8 cellular contexts compared by ENCODE assay signal in genomic region chr9:70510157-70510770, GRCh38.
DNase-seq lines count a peak whose midpoint lies in the region; ATAC-seq and TF ChIP-seq lines count a peak whose summit lies in the region.

No MANE protein-coding gene starts in this region.

- no peaks in the 10 kb centered on the region for H3K27me3 Mint-ChIP-seq in activated CD4-positive, alpha-beta memory T cell treated with anti-CD3 and anti-CD28 coated beads, Interleukin-2, amount 10 ng/mL, durations not matched to agents 7 days and 5 days

- H3K27ac ChIP-seq in A673 (ENCODE audit: low read depth, low read length, poor library complexity, severe bottlenecking) (no peak overlapping the region), upper lobe of left lung (no peak overlapping the region)

- no peaks in the 10 kb centered on the region for H3K36me3 Mint-ChIP-seq in activated CD4-positive, alpha-beta memory T cell treated with anti-CD3 and anti-CD28 coated beads, Interleukin-2, amount 10 ng/mL, durations not matched to agents 7 days and 5 days (ENCODE audit: low read depth)

- no peaks in the 10 kb centered on the region for H3K4me1 Mint-ChIP-seq in activated CD4-positive, alpha-beta memory T cell treated with anti-CD3 and anti-CD28 coated beads, Interleukin-2, amount 10 ng/mL, durations not matched to agents 7 days and 5 days

- WGBS in upper lobe of left lung, 2 donors = 85 to 89% methylated on average over 3 of the region's 3 CpGs

- CTCF ChIA-PET in A673 (lab: Charles Lee) = no interaction called here
- CTCF ChIA-PET in activated CD4-positive, alpha-beta memory T cell treated with anti-CD3 and anti-CD28 coated beads, Interleukin-2, amount 10 ng/mL, durations not matched to agents 7 days and 5 days (lab: Charles Lee) = interaction anchor here (1.0 to 1.4 kb wide), 4 partner anchors 10 to 119 kb away, joined by 3 to 10 read pairs (median 3); no protein-coding TSS in a partner anchor

- no peaks in the 10 kb centered on the region for H3K4me1 ChIP-seq in A673 (ENCODE audit: insufficient read depth, low read length, poor library complexity, severe bottlenecking)
- no peaks in the 10 kb centered on the region for H3K4me1 ChIP-seq in upper lobe of left lung

- H3K27me3 ChIP-seq in A673 (replicated peaks; ENCODE audit: insufficient read depth, low read depth, low read length, poor library complexity) (no peaks in the 10 kb centered on the region), upper lobe of left lung (no peaks in the 10 kb centered on the region)

- H3K36me3 ChIP-seq in A673 (ENCODE audit: insufficient read depth, low read length, poor library complexity, severe bottlenecking) = no peaks in the 10 kb centered on the region
- no peaks in the 10 kb centered on the region for H3K36me3 ChIP-seq in upper lobe of left lung

- BruUV-seq in A673 (replicated peaks; lab: Mats Ljungman, UMichigan) = no TSS peak

- H3K4me3 Mint-ChIP-seq in activated CD4-positive, alpha-beta memory T cell treated with anti-CD3 and anti-CD28 coated beads, Interleukin-2, amount 10 ng/mL, durations not matched to agents 7 days and 5 days = no peak overlapping the region

- POLR2A ChIA-PET in A673 (lab: Charles Lee; ENCODE audit: low non-redundant PET) = no interaction called here
- POLR2A ChIA-PET in activated CD4-positive, alpha-beta memory T cell treated with anti-CD3 and anti-CD28 coated beads, Interleukin-2, amount 10 ng/mL, durations not matched to agents 7 days and 5 days (lab: Charles Lee) = no interaction called here

- intact Hi-C loops in A673 (cut with micrococcal nuclease; ENCODE audit: unreplicated experiment) = no loop called here

- DNase-seq in A673 (ENCODE audit: low spot score) (peak; percentile 25), iPS-NIHi7 (ENCODE audit: extremely low spot score) (peak; percentile 62), upper lobe of left lung (peak in 1 of 2 donors; percentile 43), NCI-H146 treated with DMSO at 0.1 percent for 48 hours (lab: John Stamatoyannopoulos, UW; ENCODE audit: unreplicated experiment) (no peak), GM19240 (ENCODE audit: insufficient read length, low spot score) (no peak), NCI-H510A (lab: John Stamatoyannopoulos, UW) (no peak)
- DNase-seq in activated CD4-positive, alpha-beta memory T cell treated with anti-CD3 and anti-CD28 coated beads, Interleukin-2, amount 10 ng/mL, durations not matched to agents 7 days and 5 days = peak; percentile 20

- H3K27ac Mint-ChIP-seq in activated CD4-positive, alpha-beta memory T cell treated with anti-CD3 and anti-CD28 coated beads, Interleukin-2, amount 10 ng/mL, durations not matched to agents 7 days and 5 days = no peak overlapping the region

- peaks cover 6% of the 10 kb centered on the region for H3K9me3 Mint-ChIP-seq in activated CD4-positive, alpha-beta memory T cell treated with anti-CD3 and anti-CD28 coated beads, Interleukin-2, amount 10 ng/mL, durations not matched to agents 7 days and 5 days

- TF ChIP-seq EP300 in upper lobe of left lung (IDR thresholded peaks at IDR 0.05) = no peak

- ATAC-seq in upper lobe of left lung (ENCODE audit: low FRiP score in 2 of 2) = peak; percentile 46

- TF ChIP-seq POLR2A in upper lobe of left lung (IDR thresholded peaks at IDR 0.05) = no peak

- peak; percentile 73 for TF ChIP-seq CTCF in A673 (conservative IDR thresholded peaks at IDR 0.05; ENCODE audit: low read depth, low read length)
- peak; percentile 57; the same call in 1 of the 2 replicates for TF ChIP-seq CTCF in GM12875 (IDR thresholded peaks at IDR 0.05; ENCODE audit: borderline replicate concordance, insufficient read depth, low read depth, low read length)
- peak; percentile 13 to 53 (median 48) for TF ChIP-seq CTCF in upper lobe of left lung (IDR thresholded peaks at IDR 0.05)

- H3K4me3 ChIP-seq in A673 (ENCODE audit: low read depth, low read length, poor library complexity, severe bottlenecking) (no peak overlapping the region), GM12875 (ENCODE audit: low read depth, low read length) (no peak overlapping the region), upper lobe of left lung (no peak overlapping the region)

- H3K9me3 ChIP-seq in A673 (ENCODE audit: low read depth, low read length, poor library complexity, severe bottlenecking) (no peaks in the 10 kb centered on the region), upper lobe of left lung (no peaks in the 10 kb centered on the region)

Comparison
In these comparisons a context has a peak if more than half of its experiments do, and no peak if none do; other contexts are left out.
1. DNase-seq: peak in A673 (single experiment), activated CD4-positive, alpha-beta memory T cell treated with anti-CD3 and anti-CD28 coated beads, Interleukin-2, amount 10 ng/mL, durations not matched to agents 7 days and 5 days (single experiment) and iPS-NIHi7 (single experiment); none in NCI-H146 treated with DMSO at 0.1 percent for 48 hours (single experiment), GM19240 (single experiment) and NCI-H510A (single experiment).
2. Peak in every context shown above with its lines, with median percentiles within 50 percentile points of each other: CTCF ChIP-seq.